19 cellular contexts compared by ENCODE assay signal in genomic region chr4:67566335-67566734, GRCh38. TPM values are rescaled to one million over a fixed set of nuclear protein-coding genes. Genes with fewer than 3 reads are reported as not detected.
DNase-seq lines count a peak whose midpoint lies in the region; ATAC-seq lines count a peak whose summit lies in the region.
"Had no signal": no experiment of that assay in that cellular context is flagged by ENCODE, and none has a peak within 500 bp of the region (broad histone marks: within the 10 kb centered on the region; RNA-seq: fewer than 3 reads in every experiment).

No MANE protein-coding gene starts in this region.

- no peaks in the 10 kb centered on the region for H4K20me1 ChIP-seq in Karpas-422 (ENCODE audit: insufficient read depth, low read depth, low read length)

- H3K9me2 ChIP-seq in Karpas-422 (replicated peaks; ENCODE audit: insufficient read depth, low read length), result no peaks in the 10 kb centered on the region

- H3K36me3 ChIP-seq in Karpas-422 (ENCODE audit: insufficient read depth, low read length), result peaks cover 4% of the 10 kb centered on the region; the same call in 1 of the 2 replicates
- H3K36me3 ChIP-seq: BE2C, MG63 had no signal

- no peak for ATAC-seq in stimulated activated memory B cell treated with anti-CD40 and anti-IgM and Interleukin-4, amounts not matched to agents 10 μg/mL and 1 μg/mL and 100 μg/mL, for 72 hours

- H3K9me3 Mint-ChIP-seq in activated naive CD4-positive, alpha-beta T cell treated with anti-CD3 and anti-CD28 coated beads, Interleukin-2, amount 50 U/mL, for 24 hours, result no peaks in the 10 kb centered on the region
- no peaks in the 10 kb centered on the region for H3K9me3 Mint-ChIP-seq in activated naive CD4-positive, alpha-beta T cell treated with anti-CD3 and anti-CD28 coated beads, Interleukin-2, amount 10 ng/mL, durations not matched to agents 7 days and 5 days
- H3K9me3 Mint-ChIP-seq in activated T-helper 2 cell treated with anti-CD3 and anti-CD28 coated beads, Interferon-gamma antibody, Interleukin-2, Interleukin-4, amounts not matched to agents 10 μg/mL and 5 μg/mL and 100 μg/mL, durations not matched to agents 14 hours and 24 hours and 36 hours, result no peaks in the 10 kb centered on the region
- no peaks in the 10 kb centered on the region for H3K9me3 Mint-ChIP-seq in stimulated activated memory B cell treated with anti-CD40 and anti-IgM and Interleukin-4, amounts not matched to agents 10 μg/mL and 1 μg/mL and 100 μg/mL, for 72 hours
- H3K9me3 Mint-ChIP-seq: CD4-positive, alpha-beta memory T cell had no signal

- H3K27me3 Mint-ChIP-seq in activated naive CD4-positive, alpha-beta T cell treated with anti-CD3 and anti-CD28 coated beads, Interleukin-2, amount 50 U/mL, for 24 hours, result no peaks in the 10 kb centered on the region
- H3K27me3 Mint-ChIP-seq in activated naive CD4-positive, alpha-beta T cell treated with anti-CD3 and anti-CD28 coated beads, Interleukin-2, amount 10 ng/mL, durations not matched to agents 7 days and 5 days, result no peaks in the 10 kb centered on the region
- H3K27me3 Mint-ChIP-seq in activated T-helper 2 cell treated with anti-CD3 and anti-CD28 coated beads, Interferon-gamma antibody, Interleukin-2, Interleukin-4, amounts not matched to agents 10 μg/mL and 5 μg/mL and 100 μg/mL, durations not matched to agents 14 hours and 24 hours and 36 hours (ENCODE audit: low read depth), result no peaks in the 10 kb centered on the region
- H3K27me3 Mint-ChIP-seq in stimulated activated memory B cell treated with anti-CD40 and anti-IgM and Interleukin-4, amounts not matched to agents 10 μg/mL and 1 μg/mL and 100 μg/mL, for 72 hours, result no peaks in the 10 kb centered on the region
- H3K27me3 Mint-ChIP-seq: CD4-positive, alpha-beta memory T cell had no signal

- no peak for DNase-seq in activated naive CD4-positive, alpha-beta T cell treated with anti-CD3 and anti-CD28 coated beads, Interleukin-2, amount 10 ng/mL, durations not matched to agents 7 days and 5 days
- no peak for DNase-seq in Karpas-422
- DNase-seq in activated T-helper 2 cell treated with anti-CD3 and anti-CD28 coated beads, Interferon-gamma antibody, Interleukin-2, Interleukin-4, amounts not matched to agents 10 μg/mL and 5 μg/mL and 100 μg/mL, durations not matched to agents 14 hours and 24 hours and 36 hours (ENCODE audit: low spot score), result no peak
- DNase-seq in ureter (ENCODE audit: low spot score), result no peak
- no peak for DNase-seq in germinal center (ENCODE audit: low spot score)
- no peak for DNase-seq in HK-2 (ENCODE audit: unreplicated experiment)
- DNase-seq: BE2C; CD4-positive, alpha-beta memory T cell; DMS79; GDM1; GOT3; KG1; MG63; NCI-H1105; NCI-H187; NCI-H446; PC-9 had no signal

- CTCF ChIA-PET in activated naive CD4-positive, alpha-beta T cell treated with anti-CD3 and anti-CD28 coated beads, Interleukin-2, amount 10 ng/mL, durations not matched to agents 7 days and 5 days (lab: Charles Lee), result no interaction called here

- H3K79me2 ChIP-seq in Karpas-422 (ENCODE audit: low read length), result peaks cover 89% of the 10 kb centered on the region

- H3K4me1 Mint-ChIP-seq in activated naive CD4-positive, alpha-beta T cell treated with anti-CD3 and anti-CD28 coated beads, Interleukin-2, amount 50 U/mL, for 24 hours, result peaks cover 47% of the 10 kb centered on the region
- H3K4me1 Mint-ChIP-seq in activated naive CD4-positive, alpha-beta T cell treated with anti-CD3 and anti-CD28 coated beads, Interleukin-2, amount 10 ng/mL, durations not matched to agents 7 days and 5 days, result peaks cover 4% of the 10 kb centered on the region
- H3K4me1 Mint-ChIP-seq in activated T-helper 2 cell treated with anti-CD3 and anti-CD28 coated beads, Interferon-gamma antibody, Interleukin-2, Interleukin-4, amounts not matched to agents 10 μg/mL and 5 μg/mL and 100 μg/mL, durations not matched to agents 14 hours and 24 hours and 36 hours (ENCODE audit: low read depth), result peaks cover 37% of the 10 kb centered on the region
- peaks cover 63% of the 10 kb centered on the region for H3K4me1 Mint-ChIP-seq in stimulated activated memory B cell treated with anti-CD40 and anti-IgM and Interleukin-4, amounts not matched to agents 10 μg/mL and 1 μg/mL and 100 μg/mL, for 72 hours
- H3K4me1 Mint-ChIP-seq: CD4-positive, alpha-beta memory T cell had no signal

- H3K4me3 ChIP-seq in Karpas-422 (ENCODE audit: low read length), result no peak overlapping the region
- H3K4me3 ChIP-seq: MG63, PC-9 had no signal

- H3K36me3 Mint-ChIP-seq in activated naive CD4-positive, alpha-beta T cell treated with anti-CD3 and anti-CD28 coated beads, Interleukin-2, amount 50 U/mL, for 24 hours, result peaks cover 1% of the 10 kb centered on the region
- H3K36me3 Mint-ChIP-seq in activated naive CD4-positive, alpha-beta T cell treated with anti-CD3 and anti-CD28 coated beads, Interleukin-2, amount 10 ng/mL, durations not matched to agents 7 days and 5 days, result peaks cover 9% of the 10 kb centered on the region
- peaks cover 40% of the 10 kb centered on the region for H3K36me3 Mint-ChIP-seq in activated T-helper 2 cell treated with anti-CD3 and anti-CD28 coated beads, Interferon-gamma antibody, Interleukin-2, Interleukin-4, amounts not matched to agents 10 μg/mL and 5 μg/mL and 100 μg/mL, durations not matched to agents 14 hours and 24 hours and 36 hours (ENCODE audit: low read depth)
- H3K36me3 Mint-ChIP-seq in stimulated activated memory B cell treated with anti-CD40 and anti-IgM and Interleukin-4, amounts not matched to agents 10 μg/mL and 1 μg/mL and 100 μg/mL, for 72 hours, result peaks cover 23% of the 10 kb centered on the region
- H3K36me3 Mint-ChIP-seq: CD4-positive, alpha-beta memory T cell had no signal

- no peaks in the 10 kb centered on the region for H3K9me3 ChIP-seq in Karpas-422 (ENCODE audit: low read length)
- H3K9me3 ChIP-seq: BE2C, MG63 had no signal

- no peak overlapping the region for H3K4me3 Mint-ChIP-seq in activated naive CD4-positive, alpha-beta T cell treated with anti-CD3 and anti-CD28 coated beads, Interleukin-2, amount 50 U/mL, for 24 hours
- no peak overlapping the region for H3K4me3 Mint-ChIP-seq in activated naive CD4-positive, alpha-beta T cell treated with anti-CD3 and anti-CD28 coated beads, Interleukin-2, amount 10 ng/mL, durations not matched to agents 7 days and 5 days
- no peak overlapping the region for H3K4me3 Mint-ChIP-seq in activated T-helper 2 cell treated with anti-CD3 and anti-CD28 coated beads, Interferon-gamma antibody, Interleukin-2, Interleukin-4, amounts not matched to agents 10 μg/mL and 5 μg/mL and 100 μg/mL, durations not matched to agents 14 hours and 24 hours and 36 hours (ENCODE audit: low read depth)
- H3K4me3 Mint-ChIP-seq in stimulated activated memory B cell treated with anti-CD40 and anti-IgM and Interleukin-4, amounts not matched to agents 10 μg/mL and 1 μg/mL and 100 μg/mL, for 72 hours, result no peak overlapping the region
- H3K4me3 Mint-ChIP-seq: CD4-positive, alpha-beta memory T cell had no signal

- intact Hi-C loops in activated T-helper 2 cell treated with anti-CD3 and anti-CD28 coated beads, Interferon-gamma antibody, Interleukin-2, Interleukin-4, amounts not matched to agents 10 μg/mL and 5 μg/mL and 100 μg/mL, durations not matched to agents 14 hours and 24 hours and 36 hours (cut with micrococcal nuclease), result no loop called here

- no peak overlapping the region for H3K9ac ChIP-seq in Karpas-422 (ENCODE audit: low read length)

- H3K4me2 ChIP-seq in Karpas-422 (ENCODE audit: low read depth, low read length, poor library complexity, severe bottlenecking), result peak overlapping the region; percentile 23
- H3K4me2 ChIP-seq: PC-9 had no signal

- peak overlapping the region; percentile 58 for H3K27ac ChIP-seq in Karpas-422 (ENCODE audit: low read length)
- H3K27ac ChIP-seq: PC-9 had no signal

- peaks cover 70% of the 10 kb centered on the region for H3K4me1 ChIP-seq in Karpas-422 (ENCODE audit: low read length)
- H3K4me1 ChIP-seq: BE2C had no signal

- H3K27ac Mint-ChIP-seq in activated naive CD4-positive, alpha-beta T cell treated with anti-CD3 and anti-CD28 coated beads, Interleukin-2, amount 50 U/mL, for 24 hours, result peak overlapping the region; percentile 87
- no peak overlapping the region for H3K27ac Mint-ChIP-seq in activated naive CD4-positive, alpha-beta T cell treated with anti-CD3 and anti-CD28 coated beads, Interleukin-2, amount 10 ng/mL, durations not matched to agents 7 days and 5 days
- H3K27ac Mint-ChIP-seq in activated T-helper 2 cell treated with anti-CD3 and anti-CD28 coated beads, Interferon-gamma antibody, Interleukin-2, Interleukin-4, amounts not matched to agents 10 μg/mL and 5 μg/mL and 100 μg/mL, durations not matched to agents 14 hours and 24 hours and 36 hours, result peak overlapping the region; percentile 63
- peak overlapping the region; percentile 88 for H3K27ac Mint-ChIP-seq in stimulated activated memory B cell treated with anti-CD40 and anti-IgM and Interleukin-4, amounts not matched to agents 10 μg/mL and 1 μg/mL and 100 μg/mL, for 72 hours

- H2AFZ ChIP-seq in Karpas-422 (ENCODE audit: low read length), result no peak overlapping the region
- H2AFZ ChIP-seq: PC-9 had no signal

- no peaks in the 10 kb centered on the region for H3K27me3 ChIP-seq in Karpas-422 (ENCODE audit: low read length)
- H3K27me3 ChIP-seq: BE2C, MG63 had no signal

RNA-seq across cellular contexts. Expression of gene STAP1, which starts 7.8 kb away (rescaled TPM):
- 47.5 and 80.8 TPM in 2 replicates for total RNA-seq in Karpas-422 (2014; rRNA removed; shearing (Covaris generic); ENCODE audit: low replicate concordance)
- total RNA-seq in activated T-helper 2 cell treated with anti-CD3 and anti-CD28 coated beads, Interferon-gamma antibody, Interleukin-2, Interleukin-4, amounts not matched to agents 10 μg/mL and 5 μg/mL and 100 μg/mL, durations not matched to agents 14 hours and 24 hours and 36 hours, result 18.8 and 18.9 TPM in 2 replicates
- 0.65 TPM for total RNA-seq in ureter
- total RNA-seq: PC-9 had no signal

RNA-seq across cellular contexts. Expression of gene CENPC, which starts 21.0 kb away (rescaled TPM):
- 33.6 and 44.5 TPM in 2 replicates for total RNA-seq in Karpas-422 (2014; rRNA removed; shearing (Covaris generic); ENCODE audit: low replicate concordance)
- 31.6 and 32.0 TPM in 2 replicates for total RNA-seq in activated T-helper 2 cell treated with anti-CD3 and anti-CD28 coated beads, Interferon-gamma antibody, Interleukin-2, Interleukin-4, amounts not matched to agents 10 μg/mL and 5 μg/mL and 100 μg/mL, durations not matched to agents 14 hours and 24 hours and 36 hours
- 37.1 TPM for total RNA-seq in ureter

Comparison
In these comparisons a context has a peak if more than half of its experiments do, and no peak if none do; other contexts are left out.
1. RNA of gene STAP1, which starts 7.8 kb away (total RNA-seq): 47.5 to 80.8 TPM in Karpas-422 and 18.8 to 18.9 TPM in activated T-helper 2 cell treated with anti-CD3 and anti-CD28 coated beads, Interferon-gamma antibody, Interleukin-2, Interleukin-4, amounts not matched to agents 10 μg/mL and 5 μg/mL and 100 μg/mL, durations not matched to agents 14 hours and 24 hours and 36 hours; 0.65 TPM in ureter (single experiment); every median in the first group is over 10 times any median in the second.